ENCODE assay signal across 28 cellular contexts in genomic region chr4:15786743-15787142, GRCh38. TPM values are rescaled to one million over a fixed set of nuclear protein-coding genes. Genes with fewer than 3 reads are reported as not detected.
"Had no signal": no experiment of that assay in that cellular context is flagged by ENCODE, and none has a peak within 500 bp of the region (broad histone marks: within the 10 kb centered on the region; RNA-seq: fewer than 3 reads in every experiment).

No MANE protein-coding gene starts in this region.

- H3K9me3 Mint-ChIP-seq: immature natural killer cell; natural killer cell treated with Interleukin-12 subunit alpha and Interleukin-12 subunit beta and Interleukin-15 and Interleukin-18, amount 100 ng/mL, for 72 hours; stimulated activated memory B cell treated with anti-CD40 and anti-IgM and Interleukin-4, amounts not matched to agents 10 μg/mL and 1 μg/mL and 100 μg/mL, for 72 hours had no signal

- H3K27ac Mint-ChIP-seq: mesothelial cell of epicardium; stimulated activated memory B cell treated with anti-CD40 and anti-IgM and Interleukin-4, amounts not matched to agents 10 μg/mL and 1 μg/mL and 100 μg/mL, for 72 hours had no signal

- H3K4me1 Mint-ChIP-seq: mesothelial cell of epicardium had no signal

- H3K27me3 Mint-ChIP-seq: naive B cell; natural killer cell treated with Interleukin-12 subunit alpha and Interleukin-12 subunit beta and Interleukin-15 and Interleukin-18, amount 100 ng/mL, for 72 hours had no signal

- H3K27me3 ChIP-seq: heart left ventricle, pancreas, tibial artery, upper lobe of right lung had no signal

- FAIRE-seq: islet of Langerhans, pancreas, urothelium cell line had no signal

- DNase-seq: heart left ventricle; hypothalamus; immature natural killer cell; left ventricle myocardium inferior; mesendoderm; naive B cell; nucleus accumbens; retina; stimulated activated CD4-positive, alpha-beta T cell treated with anti-CD3 and anti-CD28 coated beads, Interleukin-1b, Interleukin-23, amount 100 ng/mL, for 48 hours; stimulated activated CD4-positive, alpha-beta T cell treated with anti-CD3 and anti-CD28 coated beads, Interleukin-2, amount 100 ng/mL, for 48 hours; stimulated activated CD4-positive, alpha-beta T cell treated with anti-CD3 and anti-CD28 coated beads, Interleukin-4, amount 100 ng/mL, for 4 hours; stimulated activated CD8-positive, alpha-beta memory T cell treated with anti-CD3 and anti-CD28 coated beads, Interleukin-4, amount 100 ng/mL, for 48 hours; stimulated activated naive CD4-positive, alpha-beta T cell treated with Interleukin-2 at 50 U/mL for 16 hours; tibial artery; trophoblast cell; upper lobe of right lung had no signal

- H3K27ac ChIP-seq: heart left ventricle, left ventricle myocardium inferior, pancreas, prostate gland, suprapubic skin, thoracic aorta, tibial artery, upper lobe of right lung had no signal

- H3K4me3 Mint-ChIP-seq: immature natural killer cell; mesothelial cell of epicardium; naive B cell; natural killer cell treated with Interleukin-12 subunit alpha and Interleukin-12 subunit beta and Interleukin-15 and Interleukin-18, amount 100 ng/mL, for 72 hours; stimulated activated memory B cell treated with anti-CD40 and anti-IgM and Interleukin-4, amounts not matched to agents 10 μg/mL and 1 μg/mL and 100 μg/mL, for 72 hours had no signal

- H3K4me1 ChIP-seq: pancreas, prostate gland, suprapubic skin, tibial artery, upper lobe of right lung had no signal

- H3K9me3 ChIP-seq: heart left ventricle, left ventricle myocardium inferior, pancreas, prostate gland, suprapubic skin, thoracic aorta, upper lobe of right lung had no signal

- ATAC-seq: heart left ventricle; natural killer cell treated with Interleukin-12 subunit alpha and Interleukin-12 subunit beta and Interleukin-15 and Interleukin-18, amount 100 ng/mL, for 72 hours; pancreas; right cardiac atrium; stimulated activated memory B cell treated with anti-CD40 and anti-IgM and Interleukin-4, amounts not matched to agents 10 μg/mL and 1 μg/mL and 100 μg/mL, for 72 hours; upper lobe of right lung had no signal

- H3K36me3 ChIP-seq: left ventricle myocardium inferior, pancreas, prostate gland, suprapubic skin, thoracic aorta, tibial artery, upper lobe of right lung had no signal

- H3K4me3 ChIP-seq: heart left ventricle, left ventricle myocardium inferior, lung, pancreas, prostate gland, smooth muscle cell, suprapubic skin, thoracic aorta, tibial artery, upper lobe of right lung had no signal

- H3K4me2 ChIP-seq: smooth muscle cell had no signal

RNA-seq across cellular contexts. Expression of gene CD38, which starts 8.6 kb away (rescaled TPM):
- total RNA-seq: smooth muscle cell had no signal
- polyA plus RNA-seq: smooth muscle cell had no signal
